Comparison of ENCODE assay signal across 27 cellular contexts in the genomic region with DNA sequence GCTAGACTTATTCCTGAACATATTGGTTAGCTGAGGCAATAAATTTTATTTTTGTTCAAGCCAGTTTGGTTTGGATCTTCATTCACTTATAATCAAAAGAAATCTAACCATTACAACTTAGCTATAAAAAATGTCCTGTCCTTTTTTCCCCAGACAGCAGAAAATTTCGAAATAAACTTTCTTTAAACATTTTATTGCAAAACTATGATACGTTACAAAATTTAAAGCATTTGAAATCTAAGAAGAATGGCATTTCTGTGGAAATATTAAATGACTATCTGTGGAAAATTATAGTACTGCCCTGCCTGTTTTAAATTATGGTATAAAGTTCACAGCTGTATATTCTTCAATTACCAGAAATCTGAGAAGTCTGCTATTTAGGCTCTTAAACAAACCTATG.
DNase-seq lines count a peak whose midpoint lies in the region; FAIRE-seq and TF ChIP-seq lines count a peak whose summit lies in the region.
"Had no signal": no experiment of that assay in that cellular context is flagged by ENCODE, and none has a peak within 500 bp of the region (broad histone marks: within the 10 kb centered on the region; RNA-seq: fewer than 3 reads in every experiment).

No MANE protein-coding gene starts in this region.

- no peaks in the 10 kb centered on the region for H3K4me1 ChIP-seq in breast epithelium
- H3K4me1 ChIP-seq: SJSA1 had no signal

- intact Hi-C loops in MCF 10A (cut with micrococcal nuclease) (no loop called here), breast epithelium (cut with DNase I; ENCODE audit: low total_unique reads) (no loop called here)

- H3K4me3 ChIP-seq in breast epithelium (no peak overlapping the region), fibroblast of pulmonary artery (replicated peaks; ENCODE audit: low read depth, low read length) (no peak overlapping the region), WERI-Rb-1 (ENCODE audit: low read depth, low read length) (no peak overlapping the region)
- H3K4me3 ChIP-seq: MG63, SJSA1 had no signal

- H3K4me1 Mint-ChIP-seq in MCF 10A (ENCODE audit: insufficient read depth, unreplicated experiment) (peaks cover 2% of the 10 kb centered on the region), chondrocyte (ENCODE audit: low read depth) (peaks cover 48% of the 10 kb centered on the region)
- H3K4me1 Mint-ChIP-seq: B cell, CD14-positive monocyte, H9, IgD-negative memory B cell had no signal

- TF ChIP-seq POLR2A in breast epithelium (IDR thresholded peaks at IDR 0.05) (no peak), GM12892 (IDR thresholded peaks at IDR 0.05; ENCODE audit: low read depth, low read length) (no peak)

- DNase-seq in MCF 10A (ENCODE audit: unreplicated experiment) (peak; percentile 9), breast epithelium (ENCODE audit: low spot score in 2 of 2) (no peak), chondrocyte (ENCODE audit: low spot score) (no peak), fibroblast of pulmonary artery (ENCODE audit: low read depth) (peak; percentile 13), GM12892 (ENCODE audit: insufficient read length) (no peak), HuH-7 (ENCODE audit: low spot score) (no peak), WERI-Rb-1 (no peak), midbrain (lab: John Stamatoyannopoulos, UW) (no peak)
- DNase-seq: ACHN, DMS53, EL, H9, Karpas-422, MG63, NCI-H1417, NCI-H1694 treated with DMSO at 0.1 percent for 48 hours, NCI-H2081 treated with DMSO at 0.1 percent for 48 hours, NCI-H2171 treated with DMSO at 0.1 percent for 48 hours, NCI-H446, NCI-H526 treated with DMSO at 0.1 percent for 48 hours had no signal

- H3K36me3 Mint-ChIP-seq in MCF 10A (ENCODE audit: insufficient read depth, unreplicated experiment): no peaks in the 10 kb centered on the region
- H3K36me3 Mint-ChIP-seq in chondrocyte (ENCODE audit: low read depth): peaks cover 18% of the 10 kb centered on the region
- H3K36me3 Mint-ChIP-seq: CD14-positive monocyte had no signal

- H3K36me3 ChIP-seq in breast epithelium (no peaks in the 10 kb centered on the region), WERI-Rb-1 (no peaks in the 10 kb centered on the region)
- H3K36me3 ChIP-seq: MG63, SJSA1 had no signal

- H3K9me3 ChIP-seq in breast epithelium (no peaks in the 10 kb centered on the region), WERI-Rb-1 (ENCODE audit: severe bottlenecking) (no peaks in the 10 kb centered on the region)
- H3K9me3 ChIP-seq: MG63, SJSA1 had no signal

- H3K27me3 ChIP-seq in breast epithelium (no peaks in the 10 kb centered on the region), WERI-Rb-1 (ENCODE audit: insufficient read depth, low read depth, severe bottlenecking) (peaks cover 9% of the 10 kb centered on the region)
- H3K27me3 ChIP-seq: MG63, SJSA1 had no signal

- H3K27ac Mint-ChIP-seq in MCF 10A (ENCODE audit: low read depth, unreplicated experiment) (no peak overlapping the region), chondrocyte (ENCODE audit: unreplicated experiment) (peak overlapping the region; percentile 65)
- H3K27ac Mint-ChIP-seq: B cell, CD14-positive monocyte, H9, IgD-negative memory B cell had no signal

- H3K4me3 Mint-ChIP-seq in MCF 10A (ENCODE audit: unreplicated experiment) (no peak overlapping the region), chondrocyte (ENCODE audit: unreplicated experiment) (no peak overlapping the region)
- H3K4me3 Mint-ChIP-seq: B cell, CD14-positive monocyte, H9, IgD-negative memory B cell had no signal

- H3K27ac ChIP-seq in breast epithelium (no peak overlapping the region), WERI-Rb-1 (no peak overlapping the region)
- H3K27ac ChIP-seq: 22Rv1, SJSA1 had no signal

- H3K27me3 Mint-ChIP-seq in MCF 10A (ENCODE audit: insufficient read depth, unreplicated experiment) (no peaks in the 10 kb centered on the region), chondrocyte (ENCODE audit: low read depth) (no peaks in the 10 kb centered on the region)
- H3K27me3 Mint-ChIP-seq: B cell, IgD-negative memory B cell had no signal

- TF ChIP-seq CTCF in MCF 10A (IDR thresholded peaks at IDR 0.05; ENCODE audit: unreplicated experiment) (no peak), breast epithelium (IDR thresholded peaks at IDR 0.05) (no peak), chondrocyte (IDR thresholded peaks at IDR 0.05) (no peak), fibroblast of pulmonary artery (IDR thresholded peaks at IDR 0.05; ENCODE audit: low read length, missing control alignments) (no peak), WERI-Rb-1 (IDR thresholded peaks at IDR 0.05; ENCODE audit: low read depth, low read length) (no peak)

- no TSS peak for BruUV-seq in MCF 10A (replicated peaks; lab: Mats Ljungman, UMichigan)

- FAIRE-seq in GM12892 (lab: Jason Lieb, UNC): no peak
- FAIRE-seq: D721Med, HTR-8/SVneo had no signal

- peaks cover 7% of the 10 kb centered on the region for H3K9me3 Mint-ChIP-seq in MCF 10A (ENCODE audit: unreplicated experiment)
- peaks cover 25% of the 10 kb centered on the region for H3K9me3 Mint-ChIP-seq in chondrocyte (ENCODE audit: low read depth)

- CTCF ChIA-PET in MCF 10A (lab: Yijun Ruan, JAX): no interaction called here

- POLR2A ChIA-PET in MCF 10A (lab: Yijun Ruan, JAX): no interaction called here

Comparison
In these comparisons a context has a peak if more than half of its experiments do, and no peak if none do; other contexts are left out.
1. DNase-seq: peak in MCF 10A (single experiment) and fibroblast of pulmonary artery (single experiment); none in breast epithelium (0 of 2), chondrocyte (single experiment), GM12892 (single experiment), HuH-7 (single experiment), WERI-Rb-1 (single experiment) and midbrain (single experiment).